Comparison of ENCODE assay signal across 8 cellular contexts in genomic region chr5:177496111-177497010, GRCh38. TPM values are rescaled to one million over a fixed set of nuclear protein-coding genes. Genes with fewer than 3 reads are reported as not detected.
DNase-seq lines count a peak whose midpoint lies in the region; ATAC-seq, FAIRE-seq and TF ChIP-seq lines count a peak whose summit lies in the region.

No MANE protein-coding gene starts in this region.

- WGBS in H1 (ENCODE audit: extremely low coverage in 1 of 2, insufficient coverage in 1 of 2, insufficient read length in 1 of 2, insufficient replicate concordance in 2 of 2, low coverage in 1 of 2, low lambda C conversion rate in 2 of 2, missing lambda C conversion rate in 1 of 2), 2 experiments = 21% methylated on average over 24 of the region's 31 CpGs; no CpG with 5 or more reads in 1 of the 2 experiments

- POLR2A ChIA-PET in H1 (lab: Charles Lee; ENCODE audit: partially characterized antibody) = interaction anchor here (0.6 to 67.5 kb wide), 24 partner anchors 17 to 684 kb away, joined by 3 to 3349 read pairs (median 4); partner anchors contain the start of genes B4GALT7, DBN1, DDX41 and DOK3

- H3K9ac ChIP-seq in H1 (replicated peaks in 1 of 4; ENCODE audit: extremely low read depth in 1 of 4, low read depth in 3 of 4, low read length in 3 of 4) = peak overlapping the region; percentile 46 to 93 (median 84)

- H3K4me3 ChIP-seq in SJSA1 = peak overlapping the region; percentile 68
- peak overlapping the region; percentile 61 to 83 (median 68) for H3K4me3 ChIP-seq in H1 (ENCODE audit: extremely low read depth in 1 of 4, insufficient read depth in 2 of 4, low read depth in 3 of 4, low read length in 4 of 4)
- peak overlapping the region; percentile 64 to 74 for H3K4me3 ChIP-seq in uterus

- peak overlapping the region; percentile 91; the same call in 1 of the 2 replicates for H2BK5ac ChIP-seq in H1 (ENCODE audit: low read depth, low read length)

- peaks cover 3 to 4% of the 10 kb centered on the region in 2 experiments for H4K20me1 ChIP-seq in H1 (replicated peaks in 1 of 2; ENCODE audit: control insufficient read depth in 1 of 2, insufficient read depth in 2 of 2, low read length in 2 of 2)

- H3K4me1 Mint-ChIP-seq in mesothelial cell of epicardium = peaks cover 65% of the 10 kb centered on the region

- peaks cover 10% of the 10 kb centered on the region for H3K23me2 ChIP-seq in H1 (ENCODE audit: low read depth, low read length)

- peak overlapping the region; percentile 88 to 91 for H3K4me2 ChIP-seq in H1 (ENCODE audit: insufficient read depth in 1 of 2, low read depth in 2 of 2, low read length in 2 of 2)

- H4K91ac ChIP-seq in H1 (replicated peaks; ENCODE audit: insufficient read length, low read length) = peak overlapping the region; percentile 88

- H3K79me1 ChIP-seq in H1 (ENCODE audit: low read depth, low read length) = no peaks in the 10 kb centered on the region; the same call in 1 of the 2 replicates

- H2BK15ac ChIP-seq in H1 (ENCODE audit: low read length) = peak overlapping the region; percentile 49; the same call in 1 of the 2 replicates

- H4K5ac ChIP-seq in H1 (ENCODE audit: insufficient read length, low read depth, low read length) = peak overlapping the region; percentile 89

- H2AK5ac ChIP-seq in H1 (ENCODE audit: low read depth, low read length) = 0 out of 2 replicates have a peak overlapping the region, but pooled peaks have one; percentile 41

- H3K36me3 Mint-ChIP-seq in mesothelial cell of epicardium = peaks cover 10% of the 10 kb centered on the region

- no peak overlapping the region for H3K23ac ChIP-seq in H1 (ENCODE audit: insufficient read length)

- no peaks in the 10 kb centered on the region for H3K9me3 Mint-ChIP-seq in mesothelial cell of epicardium

- H3K4ac ChIP-seq in H1 (replicated peaks; ENCODE audit: insufficient read length, low read depth, low read length) = peak overlapping the region; percentile 93

- intact Hi-C loops in uterus (cut with DNase I; ENCODE audit: low total_unique reads) = no loop called here

- TF ChIP-seq POLR2A in H1 (IDR thresholded peaks at IDR 0.05; ENCODE audit: control extremely low read depth in 1 of 2, low read depth in 2 of 2, low read length in 2 of 2) (peak in 1 of 2 experiments; percentile 48; a peak in 1 of 3 replicates), uterus (IDR thresholded peaks at IDR 0.05) (peak; percentile 75 to 78)

- peak; percentile 82 for DNase-seq in DMS 273 treated with DMSO at 0.1 percent for 48 hours (lab: John Stamatoyannopoulos, UW)
- peak; percentile 39 for DNase-seq in HS-5 (ENCODE audit: low read depth)
- peak; percentile 95 to 98 for DNase-seq in SJSA1 (ENCODE audit: low read depth in 1 of 2, low spot score in 2 of 2)
- DNase-seq in H1 (ENCODE audit: low read depth in 1 of 2, low spot score in 2 of 2) = peak in 1 of 2 experiments; percentile 83
- peak; percentile 71 to 77 for DNase-seq in mesothelial cell of epicardium (ENCODE audit: low spot score in 2 of 2, unreplicated experiment in 2 of 2)
- peak; percentile 89 to 93 for DNase-seq in uterus

- CTCF ChIA-PET in H1 (lab: Charles Lee; ENCODE audit: partially characterized antibody) = interaction anchor here (0.6 to 12.7 kb wide), 16 partner anchors 9 to 388 kb away, joined by 3 to 306 read pairs (median 4); partner anchors contain the start of genes DDX41, DOK3 and PDLIM7

- ATAC-seq in HG02610 (IDR thresholded peaks at IDR 0.05; ENCODE audit: unreplicated experiment) (no peak), GM18870 (IDR thresholded peaks at IDR 0.05; ENCODE audit: unreplicated experiment) (no peak)

- H3K27ac Mint-ChIP-seq in mesothelial cell of epicardium = peak overlapping the region; percentile 96

- H3K18ac ChIP-seq in H1 (ENCODE audit: extremely low read depth, low read length) = peak overlapping the region; percentile 91

- H2AFZ ChIP-seq in H1 (ENCODE audit: low read length) = no peak overlapping the region

- H3K4me3 Mint-ChIP-seq in mesothelial cell of epicardium = peak overlapping the region; percentile 74

- H3K79me2 ChIP-seq in H1 (ENCODE audit: control insufficient read depth in 1 of 2, insufficient read depth in 2 of 2, low read length in 2 of 2) = peaks cover 0 to 8% of the 10 kb centered on the region in 2 experiments; a peak in 1 of 4 replicates

- peak overlapping the region; percentile 85; the same call in 1 of the 2 replicates for H2BK12ac ChIP-seq in H1 (ENCODE audit: low read depth, low read length)

- H3K9me3 ChIP-seq in SJSA1 (replicated peaks) = no peaks in the 10 kb centered on the region
- no peaks in the 10 kb centered on the region for H3K9me3 ChIP-seq in H1 (ENCODE audit: insufficient read depth in 2 of 2, low read depth in 1 of 2, low read length in 1 of 2)
- H3K9me3 ChIP-seq in uterus = no peaks in the 10 kb centered on the region

- FAIRE-seq in H1 (lab: Jason Lieb, UNC) = no peak

- peak overlapping the region; percentile 60 for H3K27ac ChIP-seq in SJSA1
- H3K27ac ChIP-seq in H1 (ENCODE audit: low read depth, low read length) = peak overlapping the region; percentile 98
- peak overlapping the region; percentile 97 to 98 for H3K27ac ChIP-seq in uterus

- H3K27me3 Mint-ChIP-seq in mesothelial cell of epicardium (ENCODE audit: low read depth) = no peaks in the 10 kb centered on the region

- TF ChIP-seq RAD21 in H1 (IDR thresholded peaks at IDR 0.05 in 1 of 2, conservative IDR thresholded peaks at IDR 0.05 in 1 of 2; ENCODE audit: low read depth in 2 of 2, low read length in 2 of 2) = no peak

- H3K36me3 ChIP-seq in SJSA1 (peaks cover 55% of the 10 kb centered on the region), H1 (ENCODE audit: control insufficient read depth in 2 of 4, insufficient read depth in 4 of 4, low read length in 3 of 4) (peaks cover 0 to 6% (median 5%) of the 10 kb centered on the region in 4 experiments; a peak in 4 of 8 replicates), uterus (no peaks in the 10 kb centered on the region)

- H3K27me3 ChIP-seq in SJSA1 (replicated peaks) = no peaks in the 10 kb centered on the region
- peaks cover 2 to 12% (median 11%) of the 10 kb centered on the region in 4 experiments; a peak in 6 of 7 replicates for H3K27me3 ChIP-seq in H1 (replicated peaks in 1 of 4; ENCODE audit: control insufficient read depth in 3 of 4, extremely low read depth in 1 of 4, insufficient read depth in 3 of 4, low read length in 3 of 4)
- no peaks in the 10 kb centered on the region for H3K27me3 ChIP-seq in uterus

- H2BK120ac ChIP-seq in H1 (replicated peaks; ENCODE audit: low read depth, low read length) = peak overlapping the region; percentile 16

- peak in 1 of 3 experiments; percentile 61; a peak in 2 of 4 replicates for TF ChIP-seq CTCF in H1 (IDR thresholded peaks at IDR 0.05; ENCODE audit: control extremely low read depth in 1 of 3, insufficient read depth in 1 of 3, low read depth in 1 of 3, low read length in 3 of 3)
- TF ChIP-seq CTCF in mesothelial cell of epicardium (IDR thresholded peaks at IDR 0.05; ENCODE audit: unreplicated experiment) = peak; percentile 54
- TF ChIP-seq CTCF in uterus (IDR thresholded peaks at IDR 0.05) = peak in 2 of 4 experiments; percentile 23 to 36

- 0 out of 3 replicates have a peak, but pooled peaks of 1 of the 2 experiments have one; percentile 64 for TF ChIP-seq EP300 in H1 (IDR thresholded peaks at IDR 0.05; ENCODE audit: borderline replicate concordance in 1 of 2, low read depth in 2 of 2, low read length in 2 of 2)

- H3K56ac ChIP-seq in H1 (replicated peaks; ENCODE audit: insufficient read length, low read depth, low read length) = peak overlapping the region; percentile 70

- H2BK20ac ChIP-seq in H1 (ENCODE audit: low read length) = no peak overlapping the region; the same call in 1 of the 2 replicates

- H4K8ac ChIP-seq in H1 (ENCODE audit: extremely low read depth, insufficient read depth, low read length) = peak overlapping the region; percentile 84; the same call in 1 of the 2 replicates

- peaks cover 51% of the 10 kb centered on the region for H3K4me1 ChIP-seq in SJSA1 (replicated peaks)
- peaks cover 0 to 30% (median 26%) of the 10 kb centered on the region in 4 experiments; a peak in 6 of 7 replicates for H3K4me1 ChIP-seq in H1 (replicated peaks in 1 of 4; ENCODE audit: control insufficient read depth in 3 of 4, insufficient read depth in 4 of 4, low read length in 3 of 4)
- H3K4me1 ChIP-seq in uterus = peaks cover 17 to 44% of the 10 kb centered on the region in 2 donors

- no peak overlapping the region for H3K14ac ChIP-seq in H1 (ENCODE audit: insufficient read length)

RNA-seq across cellular contexts. Expression of gene PDLIM7, which starts 1.0 kb away (rescaled TPM):
- total RNA-seq in SJSA1 (2014; rRNA removed; shearing (Covaris generic)) = 175 and 274 TPM in 2 replicates
- 86.7 and 94.2 TPM in 2 replicates for total RNA-seq in H1 (2021; fragmentation: NEBNext Ultra II Directional; extraction: Animal tissue kit (Norgen Biotek cat#: 25700))
- polyA plus RNA-seq in H1 (2011; rRNA removed) = 67.3 and 118 TPM in 2 replicates
- 69.8 TPM for polyA plus RNA-seq in H1 (2011; cell fraction: cytosol; rRNA removed)
- 396 TPM for polyA plus RNA-seq in H1 (2011; cell fraction: nucleus; rRNA removed)
- polyA plus RNA-seq in H1 (2012, experiment 1 of 2) = 66.9 to 114 TPM (median 104 TPM) in 4 replicates
- polyA plus RNA-seq in H1 (2012, experiment 2 of 2) = 72.7 TPM
- 55.8 TPM for polyA plus RNA-seq in H1 (2013, experiment 1 of 2)
- 54.4 TPM for polyA plus RNA-seq in H1 (2013, experiment 2 of 2)
- polyA minus RNA-seq in H1 (2011; rRNA and poly(A)+ RNA removed) = 22.3 and 28.0 TPM in 2 replicates
- 53.7 TPM for polyA minus RNA-seq in H1 (2011; cell fraction: cytosol; rRNA and poly(A)+ RNA removed)
- polyA minus RNA-seq in H1 (2011; cell fraction: nucleus; rRNA and poly(A)+ RNA removed) = 149 TPM
- 472 to 494 TPM (median 482 TPM) in 3 replicates for total RNA-seq in mesothelial cell of epicardium
- 100 to 1,000 TPM; 102 to 543 (median 193) TPM for total RNA-seq in uterus

RNA-seq across cellular contexts. Expression of gene DOK3, which starts 13.3 kb away (rescaled TPM):
- total RNA-seq in SJSA1 (2014; rRNA removed; shearing (Covaris generic)) = 1.8 and 4.2 TPM in 2 replicates
- 6.4 and 8.6 TPM in 2 replicates for total RNA-seq in H1 (2021; fragmentation: NEBNext Ultra II Directional; extraction: Animal tissue kit (Norgen Biotek cat#: 25700))
- polyA plus RNA-seq in H1 (2011; rRNA removed) = 4.2 and 6.3 TPM in 2 replicates
- 4.7 TPM for polyA plus RNA-seq in H1 (2011; cell fraction: cytosol; rRNA removed)
- 28.3 TPM for polyA plus RNA-seq in H1 (2011; cell fraction: nucleus; rRNA removed)
- polyA plus RNA-seq in H1 (2012, experiment 1 of 2) = 5.7 to 10.5 TPM (median 6.6 TPM) in 4 replicates
- 3.0 TPM for polyA plus RNA-seq in H1 (2012, experiment 2 of 2)
- polyA plus RNA-seq in H1 (2013, experiment 1 of 2) = 5.7 TPM
- 5.5 TPM for polyA plus RNA-seq in H1 (2013, experiment 2 of 2)
- polyA minus RNA-seq in H1 (2011; rRNA and poly(A)+ RNA removed) = 1.3 and 3.3 TPM in 2 replicates
- polyA minus RNA-seq in H1 (2011; cell fraction: cytosol; rRNA and poly(A)+ RNA removed) = 0.73 TPM
- 7.3 TPM for polyA minus RNA-seq in H1 (2011; cell fraction: nucleus; rRNA and poly(A)+ RNA removed)
- total RNA-seq in mesothelial cell of epicardium (4.7 to 7.8 TPM (median 5.8 TPM) in 3 replicates), uterus (10 to 100 TPM in 1 of 4 donors, 1 to 10 TPM in 3; 3.6 to 20.0 (median 7.1) TPM)

RNA-seq across cellular contexts. Expression of gene DDX41, which starts 20.4 kb away (rescaled TPM):
- total RNA-seq in SJSA1 (2014; rRNA removed; shearing (Covaris generic)) = 131 and 150 TPM in 2 replicates
- total RNA-seq in H1 (2021; fragmentation: NEBNext Ultra II Directional; extraction: Animal tissue kit (Norgen Biotek cat#: 25700)) = 101 and 102 TPM in 2 replicates
- 135 and 187 TPM in 2 replicates for polyA plus RNA-seq in H1 (2011; rRNA removed)
- 198 TPM for polyA plus RNA-seq in H1 (2011; cell fraction: cytosol; rRNA removed)
- polyA plus RNA-seq in H1 (2011; cell fraction: nucleus; rRNA removed) = 361 TPM
- 72.1 to 148 TPM (median 142 TPM) in 4 replicates for polyA plus RNA-seq in H1 (2012, experiment 1 of 2)
- 81.7 TPM for polyA plus RNA-seq in H1 (2012, experiment 2 of 2)
- 72.4 TPM for polyA plus RNA-seq in H1 (2013, experiment 1 of 2)
- polyA plus RNA-seq in H1 (2013, experiment 2 of 2) = 70.9 TPM
- 105 and 106 TPM in 2 replicates for polyA minus RNA-seq in H1 (2011; rRNA and poly(A)+ RNA removed)
- 142 TPM for polyA minus RNA-seq in H1 (2011; cell fraction: cytosol; rRNA and poly(A)+ RNA removed)
- 80.9 TPM for polyA minus RNA-seq in H1 (2011; cell fraction: nucleus; rRNA and poly(A)+ RNA removed)
- total RNA-seq in mesothelial cell of epicardium (91.2 to 101 TPM (median 95.4 TPM) in 3 replicates), uterus (100 to 1,000 TPM in 2 of 4 donors, 10 to 100 TPM in 2; 61.0 to 146 (median 95.6) TPM)

RNA-seq across cellular contexts. Expression of gene DBN1, which starts 22.9 kb away (rescaled TPM):
- total RNA-seq in SJSA1 (2014; rRNA removed; shearing (Covaris generic)) = 147 and 149 TPM in 2 replicates
- total RNA-seq in H1 (2021; fragmentation: NEBNext Ultra II Directional; extraction: Animal tissue kit (Norgen Biotek cat#: 25700)) = 325 and 333 TPM in 2 replicates
- polyA plus RNA-seq in H1 (2011; rRNA removed) = 168 and 250 TPM in 2 replicates
- 212 TPM for polyA plus RNA-seq in H1 (2011; cell fraction: cytosol; rRNA removed)
- 1,074 TPM for polyA plus RNA-seq in H1 (2011; cell fraction: nucleus; rRNA removed)
- polyA plus RNA-seq in H1 (2012, experiment 1 of 2) = 188 to 314 TPM (median 284 TPM) in 4 replicates
- polyA plus RNA-seq in H1 (2012, experiment 2 of 2) = 241 TPM
- 332 TPM for polyA plus RNA-seq in H1 (2013, experiment 1 of 2)
- polyA plus RNA-seq in H1 (2013, experiment 2 of 2) = 350 TPM
- polyA minus RNA-seq in H1 (2011; rRNA and poly(A)+ RNA removed) = 120 and 154 TPM in 2 replicates
- polyA minus RNA-seq in H1 (2011; cell fraction: cytosol; rRNA and poly(A)+ RNA removed) = 133 TPM
- 288 TPM for polyA minus RNA-seq in H1 (2011; cell fraction: nucleus; rRNA and poly(A)+ RNA removed)
- total RNA-seq in mesothelial cell of epicardium (365 to 369 TPM (median 367 TPM) in 3 replicates), uterus (100 to 1,000 TPM in 2 of 4 donors, 10 to 100 TPM in 2; 30.6 to 107 (median 82.7) TPM)

RNA-seq across cellular contexts. Expression of gene PRR7, which starts 49.7 kb away (rescaled TPM):
- 7.4 and 12.6 TPM in 2 replicates for total RNA-seq in SJSA1 (2014; rRNA removed; shearing (Covaris generic))
- total RNA-seq in H1 (2021; fragmentation: NEBNext Ultra II Directional; extraction: Animal tissue kit (Norgen Biotek cat#: 25700)) = 8.0 and 8.6 TPM in 2 replicates
- polyA plus RNA-seq in H1 (2011; rRNA removed) = 11.8 and 23.1 TPM in 2 replicates
- polyA plus RNA-seq in H1 (2011; cell fraction: cytosol; rRNA removed) = 11.7 TPM
- 12.5 TPM for polyA plus RNA-seq in H1 (2011; cell fraction: nucleus; rRNA removed)
- polyA plus RNA-seq in H1 (2012, experiment 1 of 2) = 0.79 to 4.9 TPM (median 4.9 TPM) in 4 replicates
- 2.8 TPM for polyA plus RNA-seq in H1 (2012, experiment 2 of 2)
- polyA plus RNA-seq in H1 (2013, experiment 1 of 2) = 5.2 TPM
- polyA plus RNA-seq in H1 (2013, experiment 2 of 2) = 4.9 TPM
- 0.12 and 0.13 TPM in 2 replicates for polyA minus RNA-seq in H1 (2011; rRNA and poly(A)+ RNA removed)
- 5.2 TPM for polyA minus RNA-seq in H1 (2011; cell fraction: cytosol; rRNA and poly(A)+ RNA removed)
- 7.5 TPM for polyA minus RNA-seq in H1 (2011; cell fraction: nucleus; rRNA and poly(A)+ RNA removed)
- total RNA-seq in mesothelial cell of epicardium (5.3 to 5.9 TPM (median 5.7 TPM) in 3 replicates), uterus (1 to 10 TPM in 2 of 4 donors, not detected in 2; 1.9 to 3.0 TPM)
